ENCODE assay signal across 13 cellular contexts in the genomic region with DNA sequence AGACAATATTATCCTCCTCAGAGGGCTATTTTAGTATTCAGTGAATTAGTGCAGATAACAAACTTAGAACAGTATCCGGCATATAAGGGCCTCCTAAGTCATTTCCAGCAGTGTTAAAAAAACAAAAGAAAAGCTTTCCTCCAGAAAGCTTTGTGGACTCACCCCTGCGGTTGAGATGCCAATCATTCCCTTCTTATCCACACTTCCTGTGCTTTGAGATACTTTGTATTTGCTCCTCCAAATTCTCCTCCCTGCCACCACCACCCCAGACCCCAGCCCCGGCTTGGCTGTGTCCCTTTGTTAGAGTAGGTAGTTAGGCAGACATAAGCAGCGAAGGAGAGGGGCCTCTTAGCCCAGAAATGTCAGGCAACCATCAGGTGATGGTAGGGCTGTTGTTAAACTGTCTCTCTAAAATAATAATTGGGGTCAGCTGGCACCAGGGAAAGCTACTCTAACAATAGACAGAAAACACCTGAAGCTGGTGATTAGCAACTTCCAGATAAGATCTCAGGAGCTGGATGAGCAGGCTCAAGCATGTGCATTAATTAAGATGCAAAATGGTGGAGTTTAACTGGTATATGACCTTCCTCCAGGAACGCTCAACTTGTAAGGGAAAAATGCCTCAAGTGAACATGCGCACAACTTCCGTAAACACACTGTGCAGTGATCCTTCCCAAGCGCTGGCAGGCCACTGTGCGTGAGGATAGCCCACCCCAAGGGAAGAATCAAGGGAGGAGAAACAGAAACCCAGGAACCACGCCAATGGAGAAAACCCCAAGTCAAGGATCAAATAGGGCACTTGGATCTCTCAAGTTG.
DNase-seq lines count a peak whose midpoint lies in the region; ATAC-seq and TF ChIP-seq lines count a peak whose summit lies in the region.
"Had no signal": no experiment of that assay in that cellular context is flagged by ENCODE, and none has a peak within 500 bp of the region (broad histone marks: within the 10 kb centered on the region; RNA-seq: fewer than 3 reads in every experiment).

No MANE protein-coding gene starts in this region.

- BruUV-seq in PC-3 (replicated peaks; lab: Mats Ljungman, UMichigan): no TSS peak

- no peaks in the 10 kb centered on the region for H3K9me2 ChIP-seq in PC-3 (replicated peaks; ENCODE audit: low read length)

- peaks cover 16% of the 10 kb centered on the region for H3K9me3 Mint-ChIP-seq in neural crest cell
- H3K9me3 Mint-ChIP-seq in activated CD4-positive, alpha-beta memory T cell treated with anti-CD3 and anti-CD28 coated beads, Interleukin-2, amount 10 ng/mL, durations not matched to agents 7 days and 5 days: no peaks in the 10 kb centered on the region

- no peaks in the 10 kb centered on the region for H3K79me2 ChIP-seq in PC-3 (ENCODE audit: low read length)

- 0 out of 2 replicates have a peak overlapping the region, but pooled peaks have one; percentile 11 for H2AFZ ChIP-seq in PC-3 (ENCODE audit: low read length)

- no peaks in the 10 kb centered on the region for H3K9me3 ChIP-seq in PC-3 (ENCODE audit: low read length)
- H3K9me3 ChIP-seq in esophagus (ENCODE audit: control insufficient read depth in 2 of 2, insufficient read depth in 1 of 2, low read depth in 1 of 2, low read length in 1 of 2): peaks cover 0 to 2% of the 10 kb centered on the region in 2 donors

- H3K4me3 ChIP-seq in PC-3 (ENCODE audit: low read length) (no peak overlapping the region), esophagus (ENCODE audit: low read depth in 1 of 2, low read length in 2 of 2) (no peak overlapping the region)
- H3K4me3 ChIP-seq: GM12878 had no signal

- no peaks in the 10 kb centered on the region for H3F3A ChIP-seq in PC-3 (ENCODE audit: low read length, unreplicated experiment)

- no peaks in the 10 kb centered on the region for H3K27me3 Mint-ChIP-seq in neural crest cell (ENCODE audit: low read depth)
- no peaks in the 10 kb centered on the region for H3K27me3 Mint-ChIP-seq in activated CD4-positive, alpha-beta memory T cell treated with anti-CD3 and anti-CD28 coated beads, Interleukin-2, amount 10 ng/mL, durations not matched to agents 7 days and 5 days

- CTCF ChIA-PET in PC-3 (lab: Charles Lee): no interaction called here
- CTCF ChIA-PET in activated CD4-positive, alpha-beta memory T cell treated with anti-CD3 and anti-CD28 coated beads, Interleukin-2, amount 10 ng/mL, durations not matched to agents 7 days and 5 days (lab: Charles Lee): interaction anchor here (0.5 kb wide), 1 partner anchor 186 kb away, joined by 3 read pairs; no protein-coding TSS in a partner anchor

- H3K4me2 ChIP-seq in PC-3 (ENCODE audit: low read length): no peak overlapping the region

- intact Hi-C loops in PC-3 (cut with micrococcal nuclease): no loop called here
- intact Hi-C loops in Right ventricle myocardium inferior (cut with DNase I): no loop called here

- H3K9ac ChIP-seq in PC-3 (ENCODE audit: low read length): no peak overlapping the region

- peak; percentile 36 for DNase-seq in ELR (ENCODE audit: low read depth)
- DNase-seq in PC-3: peak; percentile 52
- DNase-seq in neural crest cell (ENCODE audit: low read depth, low spot score): no peak
- no peak for DNase-seq in activated CD4-positive, alpha-beta memory T cell treated with anti-CD3 and anti-CD28 coated beads, Interleukin-2, amount 10 ng/mL, durations not matched to agents 7 days and 5 days
- DNase-seq in Right ventricle myocardium inferior (ENCODE audit: missing footprints): no peak
- DNase-seq in activated CD4-positive, CD25-positive, alpha-beta regulatory T cell treated with anti-CD3 and anti-CD28 coated beads, Interleukin-2, amount 50 U/mL, for 72 hours: no peak
- no peak for DNase-seq in NCI-H187 (lab: John Stamatoyannopoulos, UW)
- DNase-seq: activated CD8-positive, alpha-beta T cell treated with anti-CD3 and anti-CD28 coated beads, Interleukin-2, amount 10 ng/mL, durations not matched to agents 7 days and 5 days; left colon; NCI-H1417 treated with DMSO at 0.1 percent for 48 hours; NCI-H82 had no signal

- peaks cover 2% of the 10 kb centered on the region for H3K36me3 Mint-ChIP-seq in neural crest cell (ENCODE audit: low read depth)
- no peaks in the 10 kb centered on the region for H3K36me3 Mint-ChIP-seq in activated CD4-positive, alpha-beta memory T cell treated with anti-CD3 and anti-CD28 coated beads, Interleukin-2, amount 10 ng/mL, durations not matched to agents 7 days and 5 days (ENCODE audit: low read depth)

- H3K4me1 Mint-ChIP-seq in neural crest cell: peaks cover 45% of the 10 kb centered on the region
- no peaks in the 10 kb centered on the region for H3K4me1 Mint-ChIP-seq in activated CD4-positive, alpha-beta memory T cell treated with anti-CD3 and anti-CD28 coated beads, Interleukin-2, amount 10 ng/mL, durations not matched to agents 7 days and 5 days

- ATAC-seq in PC-3 (peak; percentile 54), Right ventricle myocardium inferior (no peak)
- ATAC-seq: activated CD8-positive, alpha-beta T cell treated with anti-CD3 and anti-CD28 coated beads, Interleukin-2, amount 10 ng/mL, durations not matched to agents 7 days and 5 days; GM12878; left colon had no signal

- peak overlapping the region; percentile 96 for H3K27ac Mint-ChIP-seq in neural crest cell (ENCODE audit: unreplicated experiment)
- no peak overlapping the region for H3K27ac Mint-ChIP-seq in activated CD4-positive, alpha-beta memory T cell treated with anti-CD3 and anti-CD28 coated beads, Interleukin-2, amount 10 ng/mL, durations not matched to agents 7 days and 5 days
- H3K27ac Mint-ChIP-seq: activated CD8-positive, alpha-beta T cell treated with anti-CD3 and anti-CD28 coated beads, Interleukin-2, amount 10 ng/mL, durations not matched to agents 7 days and 5 days had no signal

- H3K27ac ChIP-seq in PC-3 (ENCODE audit: low read length) (no peak overlapping the region), esophagus (ENCODE audit: low read depth in 2 of 2, low read length in 1 of 2) (peak overlapping the region; percentile 59 to 93)

- no peaks in the 10 kb centered on the region for H4K20me1 ChIP-seq in PC-3 (ENCODE audit: low read length)

- TF ChIP-seq CTCF in PC-3 (conservative IDR thresholded peaks at IDR 0.05; ENCODE audit: low read depth, low read length) (no peak), neural crest cell (conservative IDR thresholded peaks at IDR 0.05) (no peak)

- POLR2A ChIA-PET in PC-3 (lab: Charles Lee; ENCODE audit: unreplicated experiment): no interaction called here
- POLR2A ChIA-PET in activated CD4-positive, alpha-beta memory T cell treated with anti-CD3 and anti-CD28 coated beads, Interleukin-2, amount 10 ng/mL, durations not matched to agents 7 days and 5 days (lab: Charles Lee): no interaction called here

- H3K27me3 ChIP-seq in PC-3 (ENCODE audit: low read length) (no peaks in the 10 kb centered on the region), esophagus (ENCODE audit: control insufficient read depth in 1 of 2, insufficient read depth in 2 of 2, low read length in 2 of 2) (no peaks in the 10 kb centered on the region)

- no peak overlapping the region for H3K4me3 Mint-ChIP-seq in neural crest cell
- H3K4me3 Mint-ChIP-seq in activated CD4-positive, alpha-beta memory T cell treated with anti-CD3 and anti-CD28 coated beads, Interleukin-2, amount 10 ng/mL, durations not matched to agents 7 days and 5 days: no peak overlapping the region
- H3K4me3 Mint-ChIP-seq: activated CD8-positive, alpha-beta T cell treated with anti-CD3 and anti-CD28 coated beads, Interleukin-2, amount 10 ng/mL, durations not matched to agents 7 days and 5 days had no signal

- H3K36me3 ChIP-seq in PC-3 (ENCODE audit: low read depth, low read length) (no peaks in the 10 kb centered on the region), esophagus (ENCODE audit: control insufficient read depth in 2 of 2, insufficient read depth in 2 of 2, low read length in 1 of 2) (no peaks in the 10 kb centered on the region)

- WGBS in esophagus, 2 donors: 72 to 80% methylated on average over 10 of the region's 10 CpGs

- H3K4me1 ChIP-seq in PC-3 (ENCODE audit: insufficient read depth, low read length): peaks cover 11% of the 10 kb centered on the region
- H3K4me1 ChIP-seq in esophagus (ENCODE audit: control insufficient read depth in 2 of 2, insufficient read depth in 2 of 2, low read length in 1 of 2): no peaks in the 10 kb centered on the region

Comparison
In these comparisons a context has a peak if more than half of its experiments do, and no peak if none do; other contexts are left out.
1. DNase-seq: peak in ELR (single experiment) and PC-3 (single experiment); none in neural crest cell (single experiment), activated CD4-positive, alpha-beta memory T cell treated with anti-CD3 and anti-CD28 coated beads, Interleukin-2, amount 10 ng/mL, durations not matched to agents 7 days and 5 days (single experiment), Right ventricle myocardium inferior (single experiment), activated CD4-positive, CD25-positive, alpha-beta regulatory T cell treated with anti-CD3 and anti-CD28 coated beads, Interleukin-2, amount 50 U/mL, for 72 hours (single experiment) and NCI-H187 (0 of 2).